8 cellular contexts compared by ENCODE assay signal in genomic region chr5:62305715-62306493, GRCh38. TPM values are rescaled to one million over a fixed set of nuclear protein-coding genes. Genes with fewer than 3 reads are reported as not detected.
DNase-seq lines count a peak whose midpoint lies in the region; ATAC-seq and TF ChIP-seq lines count a peak whose summit lies in the region.

KIF2A (plus strand) TSS chr5:62306206; CDS start chr5:62306473, 267 bp downstream.

- no peaks in the 10 kb centered on the region for H3F3A ChIP-seq in PC-3 (ENCODE audit: low read length, unreplicated experiment)

- CTCF ChIA-PET in PC-3 (lab: Charles Lee), result interaction anchor here (0.7 kb wide), 1 partner anchor 64 kb away, joined by 3 read pairs; no protein-coding TSS in a partner anchor

- peak within 1 kb of the TSS; percentile 97 for H3K4me2 ChIP-seq in PC-3 (ENCODE audit: low read length)

- peak within 1 kb of the TSS; percentile 56 for H3K27ac ChIP-seq in PC-3 (ENCODE audit: low read length)

- H3K9me3 ChIP-seq in PC-3 (ENCODE audit: low read length), result no peaks in the 10 kb centered on the region

- POLR2A ChIA-PET in PC-3 (lab: Charles Lee; ENCODE audit: unreplicated experiment), result no interaction called here

- no peaks in the 10 kb centered on the region for H3K36me3 ChIP-seq in PC-3 (ENCODE audit: low read depth, low read length)

- H4K20me1 ChIP-seq in PC-3 (ENCODE audit: low read length), result peaks cover 17% of the 10 kb centered on the region

- no peaks in the 10 kb centered on the region for H3K9me2 ChIP-seq in PC-3 (replicated peaks; ENCODE audit: low read length)

- peak within 1 kb of the TSS; percentile 92 for H3K9ac ChIP-seq in PC-3 (ENCODE audit: low read length)

- peak; percentile 85 for DNase-seq in DMS53 treated with DMSO at 0.1 percent for 48 hours (lab: John Stamatoyannopoulos, UW; ENCODE audit: unreplicated experiment)
- DNase-seq in Jurkat, Clone E6-1 (ENCODE audit: low read depth, low spot score), result peak; percentile 94
- DNase-seq in PC-3, result peak; percentile 95
- DNase-seq in activated T-cell treated with anti-CD3 and anti-CD28 coated beads for 48 hours (ENCODE audit: low read depth), result peak; percentile 96
- no peak for DNase-seq in epithelial cell of proximal tubule (ENCODE audit: low read depth)
- peak; percentile 90 for DNase-seq in mucosa of gallbladder (ENCODE audit: low spot score)
- peak; percentile 87 for DNase-seq in stimulated activated CD8-positive, alpha-beta memory T cell treated with anti-CD3 and anti-CD28 coated beads, Interleukin-4, amount 100 ng/mL, for 24 hours (ENCODE audit: low read depth)

- no TSS peak for BruUV-seq in PC-3 (replicated peaks; lab: Mats Ljungman, UMichigan)

- intact Hi-C loops in PC-3 (cut with micrococcal nuclease), result loop anchor here (2.0 to 5.0 kb wide), 2 partner anchors 46 to 81 kb away; no protein-coding TSS in a partner anchor

- peak within 1 kb of the TSS; percentile 80 for H3K4me3 ChIP-seq in Jurkat, Clone E6-1 (ENCODE audit: low read length)
- H3K4me3 ChIP-seq in PC-3 (ENCODE audit: low read length) (peak within 1 kb of the TSS; percentile 96), epithelial cell of proximal tubule (ENCODE audit: low read depth, low read length) (peak within 1 kb of the TSS; percentile 87)

- peaks cover 21% of the 10 kb centered on the region for H3K4me1 ChIP-seq in PC-3 (ENCODE audit: insufficient read depth, low read length)

- peak within 1 kb of the TSS; percentile 94 for H2AFZ ChIP-seq in PC-3 (ENCODE audit: low read length)

- H3K79me2 ChIP-seq in PC-3 (ENCODE audit: low read length), result peaks cover 46% of the 10 kb centered on the region

- TF ChIP-seq CTCF in PC-3 (conservative IDR thresholded peaks at IDR 0.05; ENCODE audit: low read depth, low read length) (no peak), epithelial cell of proximal tubule (conservative IDR thresholded peaks at IDR 0.05; ENCODE audit: low read depth, low read length) (no peak)

- no peaks in the 10 kb centered on the region for H3K27me3 ChIP-seq in PC-3 (ENCODE audit: low read length)

- peak; percentile 90 for ATAC-seq in GM21717 (IDR thresholded peaks at IDR 0.05; ENCODE audit: unreplicated experiment)
- peak; percentile 86 for ATAC-seq in PC-3

RNA-seq across cellular contexts. Expression of gene KIF2A, which starts in this region (rescaled TPM):
- polyA plus RNA-seq in Jurkat, Clone E6-1 (2012; ENCODE audit: insufficient read depth, insufficient read length), result 72.3 TPM
- total RNA-seq in PC-3 (2014; rRNA removed) (19.0 and 26.4 TPM in 2 replicates), epithelial cell of proximal tubule (47.7 and 55.1 TPM in 2 replicates), mucosa of gallbladder (31.1 TPM)
